Comparison of ENCODE assay signal across 30 cellular contexts in the genomic region with DNA sequence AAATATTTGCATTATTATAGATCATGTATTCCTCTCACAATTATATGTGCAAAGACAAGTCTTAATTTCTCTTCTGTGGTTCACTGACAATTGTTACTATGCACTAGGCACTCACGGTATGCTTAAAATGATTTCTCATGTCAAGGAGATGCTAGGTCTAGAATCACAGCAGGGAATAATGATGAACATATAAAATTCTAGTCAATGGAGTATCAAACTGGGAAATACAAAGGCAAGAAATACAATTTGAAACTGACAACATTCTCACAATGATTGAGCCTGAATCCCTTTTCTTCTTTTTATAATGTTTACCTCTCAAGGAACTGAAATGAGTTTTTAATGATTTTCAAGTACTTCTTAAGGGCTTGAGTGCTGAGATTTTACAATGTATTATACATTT.
"Had no signal": no experiment of that assay in that cellular context is flagged by ENCODE, and none has a peak within 500 bp of the region (broad histone marks: within the 10 kb centered on the region; RNA-seq: fewer than 3 reads in every experiment).

No MANE protein-coding gene starts in this region.

- DNase-seq: activated B cell treated with CpG ODN at 0.5 μM for 24 hours; activated CD4-positive, alpha-beta memory T cell treated with anti-CD3 and anti-CD28 coated beads for 36 hours; activated CD4-positive, alpha-beta T cell treated with anti-CD3 and anti-CD28 coated beads for 48 hours; activated CD4-positive, alpha-beta T cell treated with anti-CD3 and anti-CD28 coated beads, Interleukin-2, amount 50 U/mL, for 1 hour; activated CD8-positive, alpha-beta memory T cell treated with anti-CD3 and anti-CD28 coated beads, Interleukin-2, amount 10 ng/mL, durations not matched to agents 7 days and 5 days; activated CD8-positive, alpha-beta memory T cell treated with anti-CD3 and anti-CD28 coated beads, Interleukin-2, amount 50 U/mL, for 4 hours; activated CD8-positive, alpha-beta T cell treated with anti-CD3 and anti-CD28 coated beads, Interleukin-2, amount 10 ng/mL, durations not matched to agents 7 days and 5 days; activated gamma-delta T cell; activated naive CD4-positive, alpha-beta T cell; activated naive CD4-positive, alpha-beta T cell treated with anti-CD3 and anti-CD28 coated beads, Interleukin-2, amount 10 ng/mL, durations not matched to agents 7 days and 5 days; activated naive CD8-positive, alpha-beta T cell treated with anti-CD3 and anti-CD28 coated beads, Interleukin-2, amount 10 ng/mL, durations not matched to agents 7 days and 5 days; activated T-cell treated with anti-CD3 and anti-CD28 coated beads, Interleukin-2, amount 50 U/mL, for 1 hour; activated T-cell treated with anti-CD3 and anti-CD28 coated beads, Interleukin-2, amount 50 U/mL, for 48 hours; central memory CD4-positive, alpha-beta T cell; cerebellar nuclear complex; colonic mucosa; effector CD8-positive, alpha-beta T cell; esophagus squamous epithelium; foreskin melanocyte; heart right ventricle; T1000; WERI-Rb-1 had no signal

- H2AFZ ChIP-seq: hepatocyte had no signal

- H3K36me3 ChIP-seq: ascending aorta, breast epithelium, cardiac muscle cell, colonic mucosa, esophagus squamous epithelium, gastroesophageal sphincter, heart right ventricle, WERI-Rb-1 had no signal

- H3K27ac ChIP-seq: ascending aorta, breast epithelium, cardiac muscle cell, colonic mucosa, epithelial cell of prostate, esophagus squamous epithelium, gastroesophageal sphincter, heart right ventricle, hepatocyte, WERI-Rb-1 had no signal

- H3K4me3 ChIP-seq: ascending aorta, breast epithelium, cardiac muscle cell, colonic mucosa, esophagus squamous epithelium, gastroesophageal sphincter, heart right ventricle, hepatocyte had no signal

- H3K9me3 ChIP-seq: ascending aorta, breast epithelium, colonic mucosa, esophagus squamous epithelium, gastroesophageal sphincter, heart right ventricle had no signal

- H3K4me1 ChIP-seq: breast epithelium, colonic mucosa, gastroesophageal sphincter had no signal

- H3K4me2 ChIP-seq: hepatocyte had no signal

- ATAC-seq: activated CD4-positive, CD25-positive, alpha-beta regulatory T cell treated with anti-CD3 and anti-CD28 coated beads, Interleukin-2, amount 50 U/mL, for 24 hours; activated CD8-positive, alpha-beta memory T cell treated with anti-CD3 and anti-CD28 coated beads, Interleukin-2, amount 10 ng/mL, durations not matched to agents 7 days and 5 days; activated CD8-positive, alpha-beta T cell treated with anti-CD3 and anti-CD28 coated beads, Interleukin-2, amount 10 ng/mL, durations not matched to agents 7 days and 5 days; activated naive CD4-positive, alpha-beta T cell treated with anti-CD3 and anti-CD28 coated beads, Interleukin-2, amount 50 U/mL, for 72 hours; gastroesophageal sphincter; heart right ventricle had no signal

- H3K79me2 ChIP-seq: hepatocyte had no signal

- H3K27me3 ChIP-seq: ascending aorta, breast epithelium, cardiac muscle cell, colonic mucosa, esophagus squamous epithelium, gastroesophageal sphincter, heart right ventricle, hepatocyte had no signal
